ENCODE assay signal across 8 cellular contexts in genomic region chr1:8822383-8823294, GRCh38. TPM values are rescaled to one million over a fixed set of nuclear protein-coding genes. Genes with fewer than 3 reads are reported as not detected.
DNase-seq lines count a peak whose midpoint lies in the region; ATAC-seq, FAIRE-seq and TF ChIP-seq lines count a peak whose summit lies in the region.

No MANE protein-coding gene starts in this region.

- peaks cover 8% of the 10 kb centered on the region for H3K4me1 ChIP-seq in astrocyte (ENCODE audit: insufficient read depth, low read length)

- no peak for TF ChIP-seq CTCF in astrocyte (IDR thresholded peaks at IDR 0.05; ENCODE audit: insufficient read depth, low read depth, low read length)

- H3K27ac Mint-ChIP-seq in astrocyte (ENCODE audit: unreplicated experiment) = peak overlapping the region; percentile 91

- no peaks in the 10 kb centered on the region for H3K9me3 Mint-ChIP-seq in astrocyte (ENCODE audit: unreplicated experiment)

- H3K27me3 ChIP-seq in astrocyte (ENCODE audit: insufficient read depth, low read length) = no peaks in the 10 kb centered on the region

- no peak overlapping the region for H3K9ac ChIP-seq in astrocyte (ENCODE audit: low read length)

- no peaks in the 10 kb centered on the region for H3K9me3 ChIP-seq in astrocyte (ENCODE audit: insufficient read depth, low read depth, low read length)

- no peaks in the 10 kb centered on the region for H3K79me2 ChIP-seq in astrocyte (ENCODE audit: insufficient read depth, low read length)

- peaks cover 36% of the 10 kb centered on the region for H3K4me1 Mint-ChIP-seq in astrocyte (ENCODE audit: low read depth, unreplicated experiment)

- ATAC-seq in left lobe of liver (peak; percentile 50), HG02642 (IDR thresholded peaks at IDR 0.05; ENCODE audit: poor library complexity, unreplicated experiment) (no peak), GM19397 (IDR thresholded peaks at IDR 0.05; ENCODE audit: unreplicated experiment) (no peak), GM18870 (IDR thresholded peaks at IDR 0.05; ENCODE audit: unreplicated experiment) (no peak)

- H3K4me3 Mint-ChIP-seq in astrocyte (ENCODE audit: unreplicated experiment) = peak overlapping the region; percentile 28

- H4K20me1 ChIP-seq in astrocyte (ENCODE audit: insufficient read depth, low read length) = no peaks in the 10 kb centered on the region

- H3K27me3 Mint-ChIP-seq in astrocyte (ENCODE audit: low read depth, unreplicated experiment) = no peaks in the 10 kb centered on the region

- no peak overlapping the region for H3K27ac ChIP-seq in astrocyte (ENCODE audit: low read depth, low read length)

- H2AFZ ChIP-seq in astrocyte (ENCODE audit: low read depth, low read length) = peak overlapping the region; percentile 33

- peak overlapping the region; percentile 51 for H3K4me2 ChIP-seq in astrocyte (ENCODE audit: low read length)

- H3K4me3 ChIP-seq in astrocyte (ENCODE audit: insufficient read depth, low read depth, low read length) = no peak overlapping the region

- peak; percentile 69 for FAIRE-seq in astrocyte (lab: Jason Lieb, UNC)

- no peaks in the 10 kb centered on the region for H3K36me3 ChIP-seq in astrocyte (ENCODE audit: insufficient read depth, low read length)

- peak; percentile 65 for DNase-seq in CMK (ENCODE audit: low read depth)
- peak; percentile 79 for DNase-seq in NCI-H146 (lab: John Stamatoyannopoulos, UW)
- peak; percentile 78 for DNase-seq in astrocyte (ENCODE audit: low read depth)
- DNase-seq in left lobe of liver (ENCODE audit: low spot score) = peak; percentile 34
- no peak for DNase-seq in inferior parietal cortex (ENCODE audit: extremely low spot score)

- H3K36me3 Mint-ChIP-seq in astrocyte (ENCODE audit: low read depth, unreplicated experiment) = no peaks in the 10 kb centered on the region

RNA-seq across cellular contexts. Expression of gene RERE, which starts 5.2 kb away (rescaled TPM):
- total RNA-seq in astrocyte (118 and 124 TPM in 2 replicates), left lobe of liver (30.9 TPM)

RNA-seq across cellular contexts. Expression of gene ENO1, which starts 55.8 kb away (rescaled TPM):
- 1,663 and 1,692 TPM in 2 replicates for total RNA-seq in astrocyte
- total RNA-seq in left lobe of liver = 382 TPM
